1 cellular context compared by ENCODE assay signal in the genomic region with DNA sequence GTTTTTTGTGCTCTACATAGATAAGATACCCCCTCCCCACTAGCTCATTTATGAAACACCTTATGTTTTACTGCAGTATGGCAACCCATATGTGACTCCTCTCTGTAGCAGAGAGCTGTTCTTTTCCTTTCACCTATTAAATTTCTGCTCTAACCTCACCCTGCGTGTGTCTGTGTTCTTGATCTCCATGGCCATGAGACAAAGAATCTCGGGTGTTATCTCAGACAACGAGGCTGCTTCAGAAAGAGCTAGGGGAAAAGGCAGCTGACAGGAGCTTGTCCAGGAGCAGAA.
TF ChIP-seq lines count a peak whose summit lies in the region.

No MANE protein-coding gene starts in this region.

TF ChIP-seq in WTC11, 78 proteins besides CTCF, POLR2A, EP300 and RAD21 (continued from another document):
- no peak for TF ChIP-seq ATF6 (CRISPR knock-in tag; IDR thresholded peaks at IDR 0.05)
- TF ChIP-seq, protein P1, sequence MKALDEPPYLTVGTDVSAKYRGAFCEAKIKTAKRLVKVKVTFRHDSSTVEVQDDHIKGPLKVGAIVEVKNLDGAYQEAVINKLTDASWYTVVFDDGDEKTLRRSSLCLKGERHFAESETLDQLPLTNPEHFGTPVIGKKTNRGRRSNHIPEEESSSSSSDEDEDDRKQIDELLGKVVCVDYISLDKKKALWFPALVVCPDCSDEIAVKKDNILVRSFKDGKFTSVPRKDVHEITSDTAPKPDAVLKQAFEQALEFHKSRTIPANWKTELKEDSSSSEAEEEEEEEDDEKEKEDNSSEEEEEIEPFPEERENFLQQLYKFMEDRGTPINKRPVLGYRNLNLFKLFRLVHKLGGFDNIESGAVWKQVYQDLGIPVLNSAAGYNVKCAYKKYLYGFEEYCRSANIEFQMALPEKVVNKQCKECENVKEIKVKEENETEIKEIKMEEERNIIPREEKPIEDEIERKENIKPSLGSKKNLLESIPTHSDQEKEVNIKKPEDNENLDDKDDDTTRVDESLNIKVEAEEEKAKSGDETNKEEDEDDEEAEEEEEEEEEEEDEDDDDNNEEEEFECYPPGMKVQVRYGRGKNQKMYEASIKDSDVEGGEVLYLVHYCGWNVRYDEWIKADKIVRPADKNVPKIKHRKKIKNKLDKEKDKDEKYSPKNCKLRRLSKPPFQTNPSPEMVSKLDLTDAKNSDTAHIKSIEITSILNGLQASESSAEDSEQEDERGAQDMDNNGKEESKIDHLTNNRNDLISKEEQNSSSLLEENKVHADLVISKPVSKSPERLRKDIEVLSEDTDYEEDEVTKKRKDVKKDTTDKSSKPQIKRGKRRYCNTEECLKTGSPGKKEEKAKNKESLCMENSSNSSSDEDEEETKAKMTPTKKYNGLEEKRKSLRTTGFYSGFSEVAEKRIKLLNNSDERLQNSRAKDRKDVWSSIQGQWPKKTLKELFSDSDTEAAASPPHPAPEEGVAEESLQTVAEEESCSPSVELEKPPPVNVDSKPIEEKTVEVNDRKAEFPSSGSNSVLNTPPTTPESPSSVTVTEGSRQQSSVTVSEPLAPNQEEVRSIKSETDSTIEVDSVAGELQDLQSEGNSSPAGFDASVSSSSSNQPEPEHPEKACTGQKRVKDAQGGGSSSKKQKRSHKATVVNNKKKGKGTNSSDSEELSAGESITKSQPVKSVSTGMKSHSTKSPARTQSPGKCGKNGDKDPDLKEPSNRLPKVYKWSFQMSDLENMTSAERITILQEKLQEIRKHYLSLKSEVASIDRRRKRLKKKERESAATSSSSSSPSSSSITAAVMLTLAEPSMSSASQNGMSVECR (CRISPR knock-in tag; IDR thresholded peaks at IDR 0.05; ENCODE audit: borderline replicate concordance), result no peak
- no peak for TF ChIP-seq NFATC4 (CRISPR knock-in tag; IDR thresholded peaks at IDR 0.05)
- TF ChIP-seq KAT7 (CRISPR knock-in tag; IDR thresholded peaks at IDR 0.05; ENCODE audit: borderline replicate concordance), result no peak
